8 cellular contexts compared by ENCODE assay signal in genomic region chr16:23452572-23453337, GRCh38. TPM values are rescaled to one million over a fixed set of nuclear protein-coding genes. Genes with fewer than 3 reads are reported as not detected.
A peak's percentile ranks its signal among the peaks of the same experiment; 100 is the strongest.
DNase-seq lines count a peak whose midpoint lies in the region; ATAC-seq and TF ChIP-seq lines count a peak whose summit lies in the region.

Gene COG7 (minus strand): TSS chr16:23453189. CDS start chr16:23452994, 195 bp downstream.

- H3K36me3 Mint-ChIP-seq in T-helper 2 cell treated with Interferon-gamma antibody and Interleukin-4, amounts not matched to agents 5 μg/mL and 100 μg/mL, for 36 hours (ENCODE audit: low read depth): no peaks in the 10 kb centered on the region

- WGBS in prostate gland: under 1% methylated on average over 50 of the region's 57 CpGs

- H3K36me3 ChIP-seq in prostate gland: no peaks in the 10 kb centered on the region
- no peaks in the 10 kb centered on the region for H3K36me3 ChIP-seq in upper lobe of right lung

- H3K9me3 Mint-ChIP-seq in T-helper 2 cell treated with Interferon-gamma antibody and Interleukin-4, amounts not matched to agents 5 μg/mL and 100 μg/mL, for 36 hours: no peaks in the 10 kb centered on the region

- DNase-seq in GM12865 (ENCODE audit: low read depth) (peak; percentile 92), NCI-H146 treated with DMSO at 0.1 percent for 48 hours (lab: John Stamatoyannopoulos, UW; ENCODE audit: unreplicated experiment) (peak; percentile 81), anterior cingulate cortex (lab: John Stamatoyannopoulos, UW) (peak in 57 of 58 donors; percentile 34 to 91 (median 79)), left ventricle myocardium superior (peak; percentile 93), prostate gland (ENCODE audit: low spot score) (peak; percentile 75), upper lobe of right lung (peak; percentile 95)
- DNase-seq in T-helper 2 cell treated with Interferon-gamma antibody and Interleukin-4, amounts not matched to agents 5 μg/mL and 100 μg/mL, for 36 hours (ENCODE audit: low spot score): peak; percentile 85

- H3K27ac Mint-ChIP-seq in T-helper 2 cell treated with Interferon-gamma antibody and Interleukin-4, amounts not matched to agents 5 μg/mL and 100 μg/mL, for 36 hours: peak within 1 kb of the TSS; percentile 84

- H3K27me3 ChIP-seq in prostate gland (replicated peaks; ENCODE audit: insufficient read depth) (no peaks in the 10 kb centered on the region), upper lobe of right lung (no peaks in the 10 kb centered on the region)

- H3K27me3 Mint-ChIP-seq in T-helper 2 cell treated with Interferon-gamma antibody and Interleukin-4, amounts not matched to agents 5 μg/mL and 100 μg/mL, for 36 hours (ENCODE audit: low read depth): no peaks in the 10 kb centered on the region

- no peaks in the 10 kb centered on the region for H3K9me3 ChIP-seq in prostate gland
- H3K9me3 ChIP-seq in upper lobe of right lung: no peaks in the 10 kb centered on the region

- peaks cover 17% of the 10 kb centered on the region for H3K4me1 Mint-ChIP-seq in T-helper 2 cell treated with Interferon-gamma antibody and Interleukin-4, amounts not matched to agents 5 μg/mL and 100 μg/mL, for 36 hours (ENCODE audit: low read depth)

- H3K4me3 ChIP-seq in GM12865 (ENCODE audit: low read depth, low read length): peak within 1 kb of the TSS; percentile 77
- peak within 1 kb of the TSS; percentile 68 to 84 for H3K4me3 ChIP-seq in prostate gland
- peak within 1 kb of the TSS; percentile 98 for H3K4me3 ChIP-seq in upper lobe of right lung

- intact Hi-C loops in left ventricle myocardium superior (cut with micrococcal nuclease) (no loop called here), prostate gland (cut with DNase I) (no loop called here), upper lobe of right lung (cut with DNase I) (no loop called here)

- TF ChIP-seq POLR2A in prostate gland (IDR thresholded peaks at IDR 0.05): peak; percentile 10

- no peak for TF ChIP-seq CTCF in GM12865 (IDR thresholded peaks at IDR 0.05; ENCODE audit: insufficient read depth, low read depth, low read length, missing control alignments)
- peak in 1 of 4 experiments; percentile 12 for TF ChIP-seq CTCF in prostate gland (IDR thresholded peaks at IDR 0.05)
- no peak for TF ChIP-seq CTCF in upper lobe of right lung (IDR thresholded peaks at IDR 0.05)

- H3K27ac ChIP-seq in prostate gland (peak within 1 kb of the TSS; percentile 72 to 80), upper lobe of right lung (peak within 1 kb of the TSS; percentile 89)

- H3K4me1 ChIP-seq in prostate gland (replicated peaks) (no peaks in the 10 kb centered on the region), upper lobe of right lung (peaks cover 23% of the 10 kb centered on the region)

- peak within 1 kb of the TSS; percentile 96 for H3K4me3 Mint-ChIP-seq in T-helper 2 cell treated with Interferon-gamma antibody and Interleukin-4, amounts not matched to agents 5 μg/mL and 100 μg/mL, for 36 hours

- ATAC-seq in HG02759 (IDR thresholded peaks at IDR 0.05; ENCODE audit: unreplicated experiment) (peak; percentile 89), left ventricle myocardium superior (peak; percentile 97), upper lobe of right lung (peak; percentile 98)

RNA-seq across cellular contexts. Expression of gene COG7, which starts in this region (rescaled TPM):
- total RNA-seq in left ventricle myocardium superior: 11.3 TPM
- total RNA-seq in prostate gland: 10 to 100 TPM; 34.0 to 35.3 TPM
- 21.2 TPM for total RNA-seq in upper lobe of right lung

Comparison
In these comparisons a context has a peak if more than half of its experiments do, and no peak if none do; other contexts are left out.
1. Peak in every context shown above with its lines: DNase-seq, ATAC-seq, H3K4me3 ChIP-seq and H3K27ac ChIP-seq.